Comparison of ENCODE assay signal across 10 cellular contexts in genomic region chr12:7677432-7677888, GRCh38. TPM values are rescaled to one million over a fixed set of nuclear protein-coding genes. Genes with fewer than 3 reads are reported as not detected.
A peak's percentile ranks its signal among the peaks of the same experiment; 100 is the strongest.
DNase-seq lines count a peak whose midpoint lies in the region; ATAC-seq and TF ChIP-seq lines count a peak whose summit lies in the region.
"Not testable (repeated sequence)": the region's sequence is repeated elsewhere in the genome, so short reads cannot be mapped to it uniquely, and the experiment has no call there.
"Had no signal": no experiment of that assay in that cellular context is flagged by ENCODE, and none has a peak within 500 bp of the region (broad histone marks: within the 10 kb centered on the region; RNA-seq: fewer than 3 reads in every experiment).

No MANE protein-coding gene starts in this region.

- H3K56ac ChIP-seq in mesendoderm (ENCODE audit: low read length): not testable (repeated sequence)

- not testable (repeated sequence) for H3K23ac ChIP-seq in mesendoderm (ENCODE audit: low read length)

- peaks cover 7 to 11% (median 9%) of the 10 kb centered on the region in 3 donors for H3K4me1 Mint-ChIP-seq in CD8-positive, alpha-beta memory T cell

- not testable (repeated sequence) for H3K9me3 ChIP-seq in CD8-positive, alpha-beta memory T cell (ENCODE audit: low read length); adrenal gland (replicated peaks in 1 of 3)

- WGBS in adrenal gland, 4 donors: 36 to 55% (median 43%) methylated on average over 9 of the region's 9 CpGs
- WGBS in mesendoderm (ENCODE audit: extremely low coverage, insufficient coverage, low lambda C conversion rate): no CpG with 5 or more reads among the region's 9 CpGs

- CTCF ChIA-PET in CD8-positive, alpha-beta memory T cell (lab: Charles Lee): interaction anchor here (0.9 to 1.6 kb wide), 2 partner anchors 128 to 129 kb away, joined by 3 to 6 read pairs; no protein-coding TSS in a partner anchor

- not testable (repeated sequence) for H3K36me3 ChIP-seq in CD8-positive, alpha-beta memory T cell (ENCODE audit: insufficient read depth, low read length); adrenal gland (replicated peaks in 1 of 2); mesendoderm (ENCODE audit: control insufficient read depth, insufficient read depth, low read length)

- H3K79me1 ChIP-seq in mesendoderm (ENCODE audit: low read length): not testable (repeated sequence)

- intact Hi-C loops in adrenal gland (cut with DNase I): loop anchor here (5.0 to 10.0 kb wide), 2 partner anchors 127 to 130 kb away; no protein-coding TSS in a partner anchor

- peak in 2 of 5 donors; percentile 6 to 17 for DNase-seq in CD8-positive, alpha-beta memory T cell
- DNase-seq in H4 (ENCODE audit: low spot score) (peak; percentile 57), NCI-H1694 treated with DMSO at 0.1 percent for 48 hours (lab: John Stamatoyannopoulos, UW) (peak; percentile 26), adrenal gland (peak in 1 of 7 donors; percentile 18), fibroblast of pulmonary artery (ENCODE audit: low read depth) (peak; percentile 55), mesendoderm (peak; percentile 93), stromal cell of bone marrow (ENCODE audit: low read depth) (peak; percentile 25)

- peaks cover 4 to 17% of the 10 kb centered on the region in 2 donors for H3K27me3 Mint-ChIP-seq in CD8-positive, alpha-beta memory T cell

- POLR2A ChIA-PET in CD8-positive, alpha-beta memory T cell (lab: Charles Lee): not testable (repeated sequence)

- H3K79me2 ChIP-seq in mesendoderm (ENCODE audit: control insufficient read depth, insufficient read depth, low read length): not testable (repeated sequence)

- not testable (repeated sequence) for H3K4me2 ChIP-seq in mesendoderm (ENCODE audit: low read length)

- H2AK5ac ChIP-seq in mesendoderm (ENCODE audit: low read length): not testable (repeated sequence)

- not testable (repeated sequence) for H3K4me3 ChIP-seq in CD8-positive, alpha-beta memory T cell (ENCODE audit: low read length); adrenal gland; fibroblast of pulmonary artery (replicated peaks; ENCODE audit: low read depth, low read length); mesendoderm (ENCODE audit: low read length)

- H3K18ac ChIP-seq in mesendoderm (ENCODE audit: low read length): not testable (repeated sequence)

- not testable (repeated sequence) for H3K4ac ChIP-seq in mesendoderm (ENCODE audit: low read depth, low read length)

- not testable (repeated sequence) for H3K27ac ChIP-seq in CD8-positive, alpha-beta memory T cell (ENCODE audit: low read depth, low read length); adrenal gland
- peak overlapping the region; percentile 45 for H3K27ac ChIP-seq in mesendoderm (ENCODE audit: low read depth, low read length)

- not testable (repeated sequence) for H3K4me1 ChIP-seq in CD8-positive, alpha-beta memory T cell (ENCODE audit: insufficient read depth, low read length); adrenal gland (replicated peaks in 1 of 2); mesendoderm (ENCODE audit: control insufficient read depth, low read depth, low read length)

- H3K27me3 ChIP-seq in CD8-positive, alpha-beta memory T cell (ENCODE audit: insufficient read depth, low read length, poor library complexity, severe bottlenecking); adrenal gland; mesendoderm (ENCODE audit: insufficient read depth, low read length, poor library complexity): not testable (repeated sequence)

- H4K8ac ChIP-seq in mesendoderm (ENCODE audit: low read depth, low read length): not testable (repeated sequence)

- H2BK15ac ChIP-seq in mesendoderm (replicated peaks; ENCODE audit: low read depth): not testable (repeated sequence)

- peak; percentile 82 for ATAC-seq in SK-N-SH treated with all-trans-retinoic acid at 6 μM for 48 hours

- H3K4me3 Mint-ChIP-seq in CD8-positive, alpha-beta memory T cell: peak overlapping the region in 4 of 7 donors; percentile 20 to 62 (median 47)

- not testable (repeated sequence) for H3K9ac ChIP-seq in mesendoderm (ENCODE audit: low read length)

- not testable (repeated sequence) for H2BK5ac ChIP-seq in mesendoderm (ENCODE audit: low read length)

- peak; percentile 25 to 68 (median 60) for TF ChIP-seq CTCF in adrenal gland (IDR thresholded peaks at IDR 0.05)
- TF ChIP-seq CTCF in fibroblast of pulmonary artery (IDR thresholded peaks at IDR 0.05; ENCODE audit: low read length, missing control alignments): peak; percentile 38

- TF ChIP-seq POLR2A in adrenal gland (IDR thresholded peaks at IDR 0.05): not testable (repeated sequence)

- H3K36me3 Mint-ChIP-seq in CD8-positive, alpha-beta memory T cell: not testable (repeated sequence)

- H3K27ac Mint-ChIP-seq in CD8-positive, alpha-beta memory T cell: peak overlapping the region in 1 of 8 donors; percentile 81

- not testable (repeated sequence) for H4K5ac ChIP-seq in mesendoderm (ENCODE audit: low read length)

- not testable (repeated sequence) for H2BK120ac ChIP-seq in mesendoderm (ENCODE audit: low read depth, low read length)

- not testable (repeated sequence) for H3K9me3 Mint-ChIP-seq in CD8-positive, alpha-beta memory T cell

RNA-seq across cellular contexts. Expression of gene APOBEC1, which starts 11.8 kb away (rescaled TPM):
- total RNA-seq in CD8-positive, alpha-beta memory T cell: not detected
- polyA plus RNA-seq in CD8-positive, alpha-beta memory T cell: not detected
- not detected in 2 replicates for total RNA-seq in H4 (2014; rRNA removed; shearing (Covaris generic))
- total RNA-seq in adrenal gland: not detected
- polyA plus RNA-seq in adrenal gland: not detected
- not detected for polyA plus RNA-seq in mesendoderm (2013, experiment 1 of 2)
- not detected for polyA plus RNA-seq in mesendoderm (2013, experiment 2 of 2)
- total RNA-seq: subcutaneous adipose tissue had no signal

RNA-seq across cellular contexts. Expression of gene GDF3, which starts 18.1 kb away (rescaled TPM):
- not detected for total RNA-seq in CD8-positive, alpha-beta memory T cell
- polyA plus RNA-seq in CD8-positive, alpha-beta memory T cell: not detected
- not detected in 2 replicates for total RNA-seq in H4 (2014; rRNA removed; shearing (Covaris generic))
- 1 to 10 TPM in 2 of 8 donors, under 1 TPM in 5, not detected in 1; 0.24 to 1.6 (median 0.68) TPM for total RNA-seq in adrenal gland
- 1 to 10 TPM in 2 of 3 donors, under 1 TPM in 1; 0.16 to 2.9 (median 1.8) TPM for polyA plus RNA-seq in adrenal gland
- polyA plus RNA-seq in mesendoderm (2013, experiment 1 of 2): 214 TPM
- 215 TPM for polyA plus RNA-seq in mesendoderm (2013, experiment 2 of 2)
- total RNA-seq: subcutaneous adipose tissue had no signal

RNA-seq across cellular contexts. Expression of gene DPPA3, which starts 33.8 kb away (rescaled TPM):
- not detected for total RNA-seq in CD8-positive, alpha-beta memory T cell
- not detected for polyA plus RNA-seq in CD8-positive, alpha-beta memory T cell
- not detected in 2 replicates for total RNA-seq in H4 (2014; rRNA removed; shearing (Covaris generic))
- total RNA-seq in adrenal gland: not detected
- not detected for polyA plus RNA-seq in adrenal gland
- 0.81 TPM for polyA plus RNA-seq in mesendoderm (2013, experiment 1 of 2)
- polyA plus RNA-seq in mesendoderm (2013, experiment 2 of 2): 0.84 TPM
- polyA plus RNA-seq: small intestine had no signal
